Comparison of ENCODE assay signal across 32 cellular contexts in genomic region chr20:16405254-16405653, GRCh38.
"Had no signal": no experiment of that assay in that cellular context is flagged by ENCODE, and none has a peak within 500 bp of the region (broad histone marks: within the 10 kb centered on the region; RNA-seq: fewer than 3 reads in every experiment).

No MANE protein-coding gene starts in this region.

- H3K36me3 Mint-ChIP-seq: activated CD8-positive, alpha-beta memory T cell treated with anti-CD3 and anti-CD28 coated beads, Interleukin-2, amount 10 ng/mL, durations not matched to agents 7 days and 5 days had no signal

- H3K4me3 Mint-ChIP-seq: activated CD4-positive, alpha-beta memory T cell treated with anti-CD3 and anti-CD28 coated beads for 36 hours; activated CD4-positive, alpha-beta T cell treated with anti-CD3 and anti-CD28 coated beads for 36 hours; activated CD4-positive, alpha-beta T cell treated with anti-CD3 and anti-CD28 coated beads, Interleukin-2, amount 10 ng/mL, durations not matched to agents 24 days and 14 days; activated CD8-positive, alpha-beta memory T cell treated with anti-CD3 and anti-CD28 coated beads, Interleukin-2, amount 10 ng/mL, durations not matched to agents 7 days and 5 days; activated CD8-positive, alpha-beta T cell treated with anti-CD3 and anti-CD28 coated beads, Interleukin-2, amount 10 ng/mL, durations not matched to agents 7 days and 5 days; activated naive CD4-positive, alpha-beta T cell treated with anti-CD3 and anti-CD28 coated beads for 36 hours; activated naive CD4-positive, alpha-beta T cell treated with anti-CD3 and anti-CD28 coated beads, Interleukin-2, amount 50 U/mL, for 24 hours; activated naive CD8-positive, alpha-beta T cell treated with anti-CD3 and anti-CD28 coated beads for 36 hours; activated naive CD8-positive, alpha-beta T cell treated with anti-CD3 and anti-CD28 coated beads, Interleukin-2, amount 50 U/mL, for 24 hours; activated T-helper 1 cell treated with anti-CD3 and anti-CD28 coated beads, Interleukin-12 subunit alpha, Interleukin-12 subunit beta, Interleukin-2, Interleukin-4 antibody, amounts not matched to agents 30 ng/mL and 10 ng/mL and 1 ng/mL, durations not matched to agents 14 hours and 24 hours and 36 hours; brain; dendritic cell treated with granulocyte-macrophage colony-stimulating factor and Interleukin-4, amounts not matched to agents 40 ng/mL and 50 ng/mL, for 4 days; effector memory CD8-positive, alpha-beta T cell had no signal

- H3K4me1 ChIP-seq: adrenal gland, breast epithelium, esophagus squamous epithelium, gastroesophageal sphincter had no signal

- H3K9me3 ChIP-seq: adrenal gland, esophagus squamous epithelium, gastroesophageal sphincter had no signal

- H3K27ac Mint-ChIP-seq: activated CD4-positive, alpha-beta memory T cell treated with anti-CD3 and anti-CD28 coated beads for 36 hours; activated CD4-positive, alpha-beta T cell treated with anti-CD3 and anti-CD28 coated beads for 36 hours; activated CD4-positive, alpha-beta T cell treated with anti-CD3 and anti-CD28 coated beads, Interleukin-2, amount 10 ng/mL, durations not matched to agents 24 days and 14 days; activated CD8-positive, alpha-beta memory T cell treated with anti-CD3 and anti-CD28 coated beads, Interleukin-2, amount 10 ng/mL, durations not matched to agents 7 days and 5 days; activated CD8-positive, alpha-beta T cell treated with anti-CD3 and anti-CD28 coated beads, Interleukin-2, amount 10 ng/mL, durations not matched to agents 7 days and 5 days; activated naive CD4-positive, alpha-beta T cell treated with anti-CD3 and anti-CD28 coated beads for 36 hours; activated naive CD4-positive, alpha-beta T cell treated with anti-CD3 and anti-CD28 coated beads, Interleukin-2, amount 50 U/mL, for 24 hours; activated naive CD8-positive, alpha-beta T cell treated with anti-CD3 and anti-CD28 coated beads for 36 hours; activated naive CD8-positive, alpha-beta T cell treated with anti-CD3 and anti-CD28 coated beads, Interleukin-2, amount 50 U/mL, for 24 hours; activated T-helper 1 cell treated with anti-CD3 and anti-CD28 coated beads, Interleukin-12 subunit alpha, Interleukin-12 subunit beta, Interleukin-2, Interleukin-4 antibody, amounts not matched to agents 30 ng/mL and 10 ng/mL and 1 ng/mL, durations not matched to agents 14 hours and 24 hours and 36 hours; activated T-helper 2 cell treated with anti-CD3 and anti-CD28 coated beads, Interferon-gamma antibody, Interleukin-2, Interleukin-4, amounts not matched to agents 10 μg/mL and 5 μg/mL and 100 μg/mL, durations not matched to agents 14 hours and 24 hours and 36 hours; brain; dendritic cell treated with granulocyte-macrophage colony-stimulating factor and Interleukin-4, amounts not matched to agents 40 ng/mL and 50 ng/mL, for 4 days; effector memory CD8-positive, alpha-beta T cell had no signal

- H3K36me3 ChIP-seq: adrenal gland, breast epithelium, cardiac muscle cell had no signal

- H3K27ac ChIP-seq: adrenal gland, breast epithelium, cardiac muscle cell, dorsolateral prefrontal cortex, esophagus squamous epithelium, gastroesophageal sphincter had no signal

- ATAC-seq: activated CD4-positive, alpha-beta T cell treated with anti-CD3 and anti-CD28 coated beads for 36 hours; activated CD8-positive, alpha-beta memory T cell treated with anti-CD3 and anti-CD28 coated beads, Interleukin-2, amount 10 ng/mL, durations not matched to agents 7 days and 5 days; activated CD8-positive, alpha-beta T cell treated with anti-CD3 and anti-CD28 coated beads, Interleukin-2, amount 10 ng/mL, durations not matched to agents 7 days and 5 days; activated naive CD8-positive, alpha-beta T cell treated with anti-CD3 and anti-CD28 coated beads, Interleukin-2, amount 50 U/mL, for 24 hours; effector memory CD8-positive, alpha-beta T cell; gastroesophageal sphincter had no signal

- DNase-seq: activated CD4-positive, alpha-beta memory T cell treated with anti-CD3 and anti-CD28 coated beads for 36 hours; activated CD4-positive, alpha-beta T cell treated with anti-CD3 and anti-CD28 coated beads for 36 hours; activated CD4-positive, alpha-beta T cell treated with anti-CD3 and anti-CD28 coated beads, Interleukin-2, amount 10 ng/mL, durations not matched to agents 24 days and 14 days; activated CD4-positive, CD25-positive, alpha-beta regulatory T cell; activated CD4-positive, CD25-positive, alpha-beta regulatory T cell treated with anti-CD3 and anti-CD28 coated beads, Interleukin-2, amount 50 U/mL, for 72 hours; activated CD8-positive, alpha-beta memory T cell treated with anti-CD3 and anti-CD28 coated beads, Interleukin-2, amount 10 ng/mL, durations not matched to agents 7 days and 5 days; activated CD8-positive, alpha-beta memory T cell treated with anti-CD3 and anti-CD28 coated beads, Interleukin-2, amount 50 U/mL, for 4 hours; activated CD8-positive, alpha-beta T cell treated with anti-CD3 and anti-CD28 coated beads, Interleukin-2, amount 10 ng/mL, durations not matched to agents 7 days and 5 days; activated effector memory CD4-positive, alpha-beta T cell treated with anti-CD3 and anti-CD28 coated beads, Interleukin-2, amount 50 U/mL, for 16 hours; activated naive CD4-positive, alpha-beta T cell treated with anti-CD3 and anti-CD28 coated beads for 36 hours; activated naive CD8-positive, alpha-beta T cell treated with anti-CD3 and anti-CD28 coated beads for 36 hours; activated naive CD8-positive, alpha-beta T cell treated with anti-CD3 and anti-CD28 coated beads, Interleukin-2, amount 50 U/mL, for 24 hours; activated T-cell treated with anti-CD3 and anti-CD28 coated beads, Interleukin-2, amount 50 U/mL, for 1 hour; activated T-cell treated with anti-CD3 and anti-CD28 coated beads, Interleukin-2, amount 50 U/mL, for 48 hours; aorta; central memory CD4-positive, alpha-beta T cell; dorsolateral prefrontal cortex; effector memory CD8-positive, alpha-beta T cell; erythroblast; esophagus squamous epithelium; foreskin melanocyte; T-helper 2 cell had no signal

- H3K27me3 Mint-ChIP-seq: activated CD4-positive, alpha-beta memory T cell treated with anti-CD3 and anti-CD28 coated beads for 36 hours; activated CD4-positive, alpha-beta T cell treated with anti-CD3 and anti-CD28 coated beads for 36 hours; activated CD4-positive, alpha-beta T cell treated with anti-CD3 and anti-CD28 coated beads, Interleukin-2, amount 10 ng/mL, durations not matched to agents 24 days and 14 days; activated CD8-positive, alpha-beta memory T cell treated with anti-CD3 and anti-CD28 coated beads, Interleukin-2, amount 10 ng/mL, durations not matched to agents 7 days and 5 days; activated naive CD4-positive, alpha-beta T cell treated with anti-CD3 and anti-CD28 coated beads, Interleukin-2, amount 50 U/mL, for 24 hours; activated naive CD8-positive, alpha-beta T cell treated with anti-CD3 and anti-CD28 coated beads for 36 hours; activated naive CD8-positive, alpha-beta T cell treated with anti-CD3 and anti-CD28 coated beads, Interleukin-2, amount 50 U/mL, for 24 hours; brain; dendritic cell treated with granulocyte-macrophage colony-stimulating factor and Interleukin-4, amounts not matched to agents 40 ng/mL and 50 ng/mL, for 4 days; effector memory CD8-positive, alpha-beta T cell had no signal

- H3K9me3 Mint-ChIP-seq: activated CD4-positive, alpha-beta memory T cell treated with anti-CD3 and anti-CD28 coated beads for 36 hours; activated CD4-positive, alpha-beta T cell treated with anti-CD3 and anti-CD28 coated beads, Interleukin-2, amount 10 ng/mL, durations not matched to agents 24 days and 14 days; activated naive CD4-positive, alpha-beta T cell treated with anti-CD3 and anti-CD28 coated beads for 36 hours; activated naive CD4-positive, alpha-beta T cell treated with anti-CD3 and anti-CD28 coated beads, Interleukin-2, amount 50 U/mL, for 24 hours; activated naive CD8-positive, alpha-beta T cell treated with anti-CD3 and anti-CD28 coated beads for 36 hours; activated naive CD8-positive, alpha-beta T cell treated with anti-CD3 and anti-CD28 coated beads, Interleukin-2, amount 50 U/mL, for 24 hours; activated T-helper 1 cell treated with anti-CD3 and anti-CD28 coated beads, Interleukin-12 subunit alpha, Interleukin-12 subunit beta, Interleukin-2, Interleukin-4 antibody, amounts not matched to agents 30 ng/mL and 10 ng/mL and 1 ng/mL, durations not matched to agents 14 hours and 24 hours and 36 hours; activated T-helper 2 cell treated with anti-CD3 and anti-CD28 coated beads, Interferon-gamma antibody, Interleukin-2, Interleukin-4, amounts not matched to agents 10 μg/mL and 5 μg/mL and 100 μg/mL, durations not matched to agents 14 hours and 24 hours and 36 hours; dendritic cell treated with granulocyte-macrophage colony-stimulating factor and Interleukin-4, amounts not matched to agents 40 ng/mL and 50 ng/mL, for 4 days; effector memory CD8-positive, alpha-beta T cell had no signal

- H3K4me3 ChIP-seq: adrenal gland, breast epithelium, cardiac muscle cell, coronary artery, dorsolateral prefrontal cortex, esophagus squamous epithelium, gastroesophageal sphincter had no signal

- H3K27me3 ChIP-seq: adrenal gland, breast epithelium, cardiac muscle cell, dorsolateral prefrontal cortex, esophagus squamous epithelium, gastroesophageal sphincter had no signal

- H3K4me1 Mint-ChIP-seq: activated CD4-positive, alpha-beta T cell treated with anti-CD3 and anti-CD28 coated beads for 36 hours; activated CD4-positive, alpha-beta T cell treated with anti-CD3 and anti-CD28 coated beads, Interleukin-2, amount 10 ng/mL, durations not matched to agents 24 days and 14 days; activated CD8-positive, alpha-beta memory T cell treated with anti-CD3 and anti-CD28 coated beads, Interleukin-2, amount 10 ng/mL, durations not matched to agents 7 days and 5 days; activated naive CD4-positive, alpha-beta T cell treated with anti-CD3 and anti-CD28 coated beads, Interleukin-2, amount 50 U/mL, for 24 hours; activated naive CD8-positive, alpha-beta T cell treated with anti-CD3 and anti-CD28 coated beads for 36 hours; activated naive CD8-positive, alpha-beta T cell treated with anti-CD3 and anti-CD28 coated beads, Interleukin-2, amount 50 U/mL, for 24 hours; brain had no signal
